In the genomic region with DNA sequence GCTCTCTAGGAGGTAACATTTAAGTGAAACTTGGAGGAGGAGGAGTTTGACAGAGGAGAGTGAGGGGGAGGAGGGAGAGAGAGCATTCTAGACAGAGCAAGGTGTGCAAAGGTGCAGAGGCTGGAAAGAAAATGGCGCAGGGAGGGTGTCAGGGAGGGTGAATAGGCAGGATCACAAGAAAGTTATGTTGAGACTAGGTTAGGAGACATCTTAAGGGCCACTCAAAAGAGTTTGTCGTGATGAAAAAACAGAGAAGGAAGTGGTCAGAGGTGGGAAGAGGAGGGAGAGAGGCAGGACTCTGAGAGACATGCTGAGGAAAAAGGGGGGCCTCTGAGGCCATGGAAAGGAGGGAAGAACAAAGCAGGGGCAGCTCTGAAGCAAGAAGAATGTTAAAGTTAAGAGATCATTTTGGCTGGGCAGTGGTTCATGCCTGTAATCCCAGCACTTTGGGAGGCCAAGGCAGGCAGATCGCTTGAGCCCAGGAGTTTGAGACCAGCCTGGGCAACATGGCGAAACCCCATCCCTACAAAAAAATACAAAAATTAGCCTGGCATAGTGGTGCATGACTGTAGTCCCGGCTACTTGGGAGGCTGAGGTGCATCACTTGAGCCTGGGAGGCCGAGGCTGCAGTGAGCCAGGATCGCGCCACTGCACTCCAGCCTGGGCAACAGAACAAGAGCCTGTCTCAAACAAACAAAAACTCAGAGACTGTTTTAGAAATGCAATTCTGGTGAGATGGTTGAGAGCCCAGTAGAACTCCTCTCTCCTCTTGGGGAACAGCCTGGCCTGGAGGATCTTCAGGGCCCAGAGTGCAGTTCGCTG, we compare ENCODE assay signal across 12 cellular contexts. TPM values are rescaled to one million over a fixed set of nuclear protein-coding genes. Genes with fewer than 3 reads are reported as not detected.
A peak's percentile ranks its signal among the peaks of the same experiment; 100 is the strongest.
DNase-seq lines count a peak whose midpoint lies in the region; ATAC-seq and TF ChIP-seq lines count a peak whose summit lies in the region.
"Had no signal": no experiment of that assay in that cellular context is flagged by ENCODE, and none has a peak within 500 bp of the region (broad histone marks: within the 10 kb centered on the region; RNA-seq: fewer than 3 reads in every experiment).

No MANE protein-coding gene starts in this region.

- peaks cover 0 to 12% (median 0%) of the 10 kb centered on the region in 11 experiments; a peak in 2 of 22 replicates for H4K20me1 ChIP-seq in BLaER1 treated with 17β-estradiol and CSF1 and Interleukin-3, amounts not matched to agents 10 nM and 100 nM
- no peaks in the 10 kb centered on the region for H4K20me1 ChIP-seq in HCT116 (ENCODE audit: insufficient read depth)

- no peak overlapping the region for H3K23ac ChIP-seq in mesendoderm (ENCODE audit: low read length)

- H3K79me1 ChIP-seq in mesendoderm (ENCODE audit: low read length): no peaks in the 10 kb centered on the region

- H2AK5ac ChIP-seq in mesendoderm (ENCODE audit: low read length): no peak overlapping the region

- no peak overlapping the region for H3K4me3 Mint-ChIP-seq in activated T-helper 1 cell treated with anti-CD3 and anti-CD28 coated beads, Interleukin-12 subunit alpha, Interleukin-12 subunit beta, Interleukin-2, Interleukin-4 antibody, amounts not matched to agents 30 ng/mL and 10 ng/mL and 1 ng/mL, durations not matched to agents 14 hours and 24 hours and 36 hours

- WGBS in mesendoderm (ENCODE audit: extremely low coverage, insufficient coverage, low lambda C conversion rate): no CpG with 5 or more reads among the region's 9 CpGs
- WGBS in adrenal gland, 4 donors: 91 to 97% (median 93%) methylated on average over 9 of the region's 9 CpGs

- H2BK5ac ChIP-seq in mesendoderm (ENCODE audit: low read length): no peak overlapping the region

- H3K79me2 ChIP-seq in HCT116 (ENCODE audit: insufficient read depth, low read length) (no peaks in the 10 kb centered on the region), mesendoderm (ENCODE audit: control insufficient read depth, insufficient read depth, low read length) (no peaks in the 10 kb centered on the region)

- H3K18ac ChIP-seq in mesendoderm (ENCODE audit: low read length): no peak overlapping the region

- TF ChIP-seq CTCF in HCT116 (IDR thresholded peaks at IDR 0.05 in 2 of 3, conservative IDR thresholded peaks at IDR 0.05 in 1 of 3; ENCODE audit: borderline replicate concordance in 1 of 3, insufficient read depth in 1 of 3, low read depth in 2 of 3, low read length in 2 of 3): no peak
- TF ChIP-seq CTCF in adrenal gland (IDR thresholded peaks at IDR 0.05): no peak

- ATAC-seq in HCT116 (no peak), HG02642 (IDR thresholded peaks at IDR 0.05; ENCODE audit: poor library complexity, unreplicated experiment) (no peak)
- ATAC-seq: right cardiac atrium had no signal

- H2BK15ac ChIP-seq in mesendoderm (replicated peaks; ENCODE audit: low read depth): no peak overlapping the region

- no peak overlapping the region for H3K27ac ChIP-seq in BLaER1 treated with 17β-estradiol and CSF1 and Interleukin-3, amounts not matched to agents 10 nM and 100 nM
- H3K27ac ChIP-seq in HCT116 (ENCODE audit: low read depth, low read length): no peak overlapping the region
- peak overlapping the region; percentile 11 for H3K27ac ChIP-seq in mesendoderm (ENCODE audit: low read depth, low read length)
- no peak overlapping the region for H3K27ac ChIP-seq in adrenal gland

- no peaks in the 10 kb centered on the region for H3K27me3 ChIP-seq in BLaER1 treated with 17β-estradiol and CSF1 and Interleukin-3, amounts not matched to agents 10 nM and 100 nM
- no peaks in the 10 kb centered on the region for H3K27me3 ChIP-seq in HCT116 (ENCODE audit: insufficient read depth, low read length)
- H3K27me3 ChIP-seq in mesendoderm (ENCODE audit: insufficient read depth, low read length, poor library complexity): no peaks in the 10 kb centered on the region
- H3K27me3 ChIP-seq in adrenal gland: no peaks in the 10 kb centered on the region

- peaks cover 13 to 52% (median 33%) of the 10 kb centered on the region in 11 experiments; a peak in 19 of 22 replicates for H3K36me3 ChIP-seq in BLaER1 treated with 17β-estradiol and CSF1 and Interleukin-3, amounts not matched to agents 10 nM and 100 nM
- H3K36me3 ChIP-seq in HCT116 (ENCODE audit: control insufficient read depth in 1 of 2, insufficient read depth in 2 of 2, low read length in 2 of 2) (no peaks in the 10 kb centered on the region), mesendoderm (ENCODE audit: control insufficient read depth, insufficient read depth, low read length) (no peaks in the 10 kb centered on the region), adrenal gland (replicated peaks in 1 of 2) (no peaks in the 10 kb centered on the region)

- intact Hi-C loops in HCT116 (cut with micrococcal nuclease): no loop called here
- intact Hi-C loops in activated T-helper 1 cell treated with anti-CD3 and anti-CD28 coated beads, Interleukin-12 subunit alpha, Interleukin-12 subunit beta, Interleukin-2, Interleukin-4 antibody, amounts not matched to agents 30 ng/mL and 10 ng/mL and 1 ng/mL, durations not matched to agents 14 hours and 24 hours and 36 hours (cut with micrococcal nuclease): no loop called here
- intact Hi-C loops in adrenal gland (cut with DNase I): no loop called here

- H3K4me1 Mint-ChIP-seq in activated T-helper 1 cell treated with anti-CD3 and anti-CD28 coated beads, Interleukin-12 subunit alpha, Interleukin-12 subunit beta, Interleukin-2, Interleukin-4 antibody, amounts not matched to agents 30 ng/mL and 10 ng/mL and 1 ng/mL, durations not matched to agents 14 hours and 24 hours and 36 hours (ENCODE audit: low read depth): peaks cover 61% of the 10 kb centered on the region

- H3K4ac ChIP-seq in mesendoderm (ENCODE audit: low read depth, low read length): no peak overlapping the region

- no peak for DNase-seq in HCT116 (ENCODE audit: low read depth, low spot score)
- DNase-seq in activated T-helper 1 cell treated with anti-CD3 and anti-CD28 coated beads, Interleukin-12 subunit alpha, Interleukin-12 subunit beta, Interleukin-2, Interleukin-4 antibody, amounts not matched to agents 30 ng/mL and 10 ng/mL and 1 ng/mL, durations not matched to agents 14 hours and 24 hours and 36 hours (ENCODE audit: low spot score): no peak
- no peak for DNase-seq in mesendoderm
- DNase-seq in SHP77 (lab: John Stamatoyannopoulos, UW): no peak
- DNase-seq in germinal center (ENCODE audit: low spot score): no peak
- DNase-seq in adrenal gland: no peak
- DNase-seq: activated T-cell treated with anti-CD3 and anti-CD28 coated beads for 4 hours, NCI-H226, right cardiac atrium had no signal

- no peak overlapping the region for H2BK120ac ChIP-seq in mesendoderm (ENCODE audit: low read depth, low read length)

- no peak for TF ChIP-seq POLR2A in HCT116 (IDR thresholded peaks at IDR 0.05; ENCODE audit: borderline replicate concordance, extremely low read depth, insufficient read depth, insufficient read length)
- no peak for TF ChIP-seq POLR2A in adrenal gland (IDR thresholded peaks at IDR 0.05)

- H3K9me3 Mint-ChIP-seq in activated T-helper 1 cell treated with anti-CD3 and anti-CD28 coated beads, Interleukin-12 subunit alpha, Interleukin-12 subunit beta, Interleukin-2, Interleukin-4 antibody, amounts not matched to agents 30 ng/mL and 10 ng/mL and 1 ng/mL, durations not matched to agents 14 hours and 24 hours and 36 hours: no peaks in the 10 kb centered on the region

- no peak overlapping the region for H4K5ac ChIP-seq in mesendoderm (ENCODE audit: low read length)

- H3K9ac ChIP-seq in BLaER1 treated with 17β-estradiol and CSF1 and Interleukin-3, amounts not matched to agents 10 nM and 100 nM: no peak overlapping the region
- 0 out of 2 replicates have a peak overlapping the region, but pooled peaks have one; percentile 6 for H3K9ac ChIP-seq in HCT116 (ENCODE audit: low read length)
- no peak overlapping the region for H3K9ac ChIP-seq in mesendoderm (ENCODE audit: low read length)

- H3K4me1 ChIP-seq in BLaER1 treated with 17β-estradiol and CSF1 and Interleukin-3, amounts not matched to agents 10 nM and 100 nM: peaks cover 0 to 38% (median 22%) of the 10 kb centered on the region in 10 experiments; a peak in 16 of 20 replicates
- H3K4me1 ChIP-seq in HCT116 (ENCODE audit: control insufficient read depth in 1 of 2, insufficient read depth in 2 of 2, low read length in 2 of 2) (peaks cover 73 to 92% of the 10 kb centered on the region in 2 experiments), mesendoderm (ENCODE audit: control insufficient read depth, low read depth, low read length) (peaks cover 3% of the 10 kb centered on the region), adrenal gland (replicated peaks in 1 of 2) (peaks cover 0 to 9% of the 10 kb centered on the region in 2 donors)

- peak overlapping the region in 6 of 11 experiments; percentile 4 to 62 (median 42); a peak in 9 of 22 replicates for H3K4me2 ChIP-seq in BLaER1 treated with 17β-estradiol and CSF1 and Interleukin-3, amounts not matched to agents 10 nM and 100 nM
- peak overlapping the region; percentile 22; the same call in 1 of the 2 replicates for H3K4me2 ChIP-seq in HCT116 (ENCODE audit: low read length)
- no peak overlapping the region for H3K4me2 ChIP-seq in mesendoderm (ENCODE audit: low read length)

- POLR2A ChIA-PET in HCT116 (lab: Charles Lee): no interaction called here

- peak overlapping the region; percentile 38 for H3K56ac ChIP-seq in mesendoderm (ENCODE audit: low read length)

- peak overlapping the region; percentile 65 for H3K27ac Mint-ChIP-seq in activated T-helper 1 cell treated with anti-CD3 and anti-CD28 coated beads, Interleukin-12 subunit alpha, Interleukin-12 subunit beta, Interleukin-2, Interleukin-4 antibody, amounts not matched to agents 30 ng/mL and 10 ng/mL and 1 ng/mL, durations not matched to agents 14 hours and 24 hours and 36 hours

- CTCF ChIA-PET in HCT116 (lab: Charles Lee): interaction anchor here (1.3 kb wide), 1 partner anchor 11 kb away, joined by 3 read pairs; no protein-coding TSS in a partner anchor

- peaks cover 18% of the 10 kb centered on the region for H3K36me3 Mint-ChIP-seq in activated T-helper 1 cell treated with anti-CD3 and anti-CD28 coated beads, Interleukin-12 subunit alpha, Interleukin-12 subunit beta, Interleukin-2, Interleukin-4 antibody, amounts not matched to agents 30 ng/mL and 10 ng/mL and 1 ng/mL, durations not matched to agents 14 hours and 24 hours and 36 hours (ENCODE audit: low read depth)

- no peaks in the 10 kb centered on the region for H3K9me2 ChIP-seq in HCT116 (ENCODE audit: insufficient read depth)

- BruUV-seq in HCT116 (replicated peaks; lab: Mats Ljungman, UMichigan): no TSS peak

- no peaks in the 10 kb centered on the region for H3K9me3 ChIP-seq in BLaER1 treated with 17β-estradiol and CSF1 and Interleukin-3, amounts not matched to agents 10 nM and 100 nM (replicated peaks in 1 of 11)
- H3K9me3 ChIP-seq in HCT116 (ENCODE audit: control insufficient read depth in 1 of 2, insufficient read depth in 1 of 2, low read depth in 1 of 2, low read length in 2 of 2) (no peaks in the 10 kb centered on the region), adrenal gland (replicated peaks in 1 of 3) (no peaks in the 10 kb centered on the region)

- no peak for TF ChIP-seq RAD21 in HCT116 (IDR thresholded peaks at IDR 0.05; ENCODE audit: low read depth)

- H3K4me3 ChIP-seq in BLaER1 treated with 17β-estradiol and CSF1 and Interleukin-3, amounts not matched to agents 10 nM and 100 nM: no peak overlapping the region
- H3K4me3 ChIP-seq in HCT116 (replicated peaks in 1 of 2; ENCODE audit: low read depth in 1 of 2, low read length in 2 of 2) (no peak overlapping the region), mesendoderm (ENCODE audit: low read length) (no peak overlapping the region), adrenal gland (no peak overlapping the region)

- H3K27me3 Mint-ChIP-seq in activated T-helper 1 cell treated with anti-CD3 and anti-CD28 coated beads, Interleukin-12 subunit alpha, Interleukin-12 subunit beta, Interleukin-2, Interleukin-4 antibody, amounts not matched to agents 30 ng/mL and 10 ng/mL and 1 ng/mL, durations not matched to agents 14 hours and 24 hours and 36 hours (ENCODE audit: insufficient read depth): no peaks in the 10 kb centered on the region

- H4K8ac ChIP-seq in mesendoderm (ENCODE audit: low read depth, low read length): no peak overlapping the region

- no peak overlapping the region for H2AFZ ChIP-seq in HCT116 (ENCODE audit: low read depth, low read length, poor library complexity, severe bottlenecking)

- RAD21 ChIA-PET in HCT116 (lab: Charles Lee; ENCODE audit: low non-redundant PET in 1 of 2, low total read pairs in 2 of 2, uncharacterized antibody in 2 of 2, unreplicated experiment in 2 of 2): no interaction called here

RNA-seq across cellular contexts. Expression of a gene that starts 23.2 kb away (rescaled TPM):
- total RNA-seq in HCT116 (2021; ENCODE audit: unreplicated experiment) (not detected), adrenal gland (not detected)
- not detected in 2 replicates for polyA plus RNA-seq in HCT116 (2012)
- total RNA-seq in activated T-helper 1 cell treated with anti-CD3 and anti-CD28 coated beads, Interleukin-12 subunit alpha, Interleukin-12 subunit beta, Interleukin-2, Interleukin-4 antibody, amounts not matched to agents 30 ng/mL and 10 ng/mL and 1 ng/mL, durations not matched to agents 14 hours and 24 hours and 36 hours: not detected in 2 replicates
- polyA plus RNA-seq in mesendoderm (2013, experiment 1 of 2): 0.03 TPM
- 0.01 TPM for polyA plus RNA-seq in mesendoderm (2013, experiment 2 of 2)
- polyA plus RNA-seq in adrenal gland: under 1 TPM in 1 of 3 donors, not detected in 2; 0.03 TPM
- total RNA-seq: right cardiac atrium, SK-MEL-5 had no signal
- polyA plus RNA-seq: right cardiac atrium had no signal

RNA-seq across cellular contexts. Expression of a gene that starts 30.8 kb away (rescaled TPM):
- total RNA-seq in HCT116 (2021; ENCODE audit: unreplicated experiment) (209 TPM), adrenal gland (100 to 1,000 TPM in 4 of 8 donors, 10 to 100 TPM in 4; 56.7 to 222 (median 108) TPM)
- 265 and 299 TPM in 2 replicates for polyA plus RNA-seq in HCT116 (2012)
- total RNA-seq in activated T-helper 1 cell treated with anti-CD3 and anti-CD28 coated beads, Interleukin-12 subunit alpha, Interleukin-12 subunit beta, Interleukin-2, Interleukin-4 antibody, amounts not matched to agents 30 ng/mL and 10 ng/mL and 1 ng/mL, durations not matched to agents 14 hours and 24 hours and 36 hours: 232 TPM in 2 replicates
- 164 TPM for polyA plus RNA-seq in mesendoderm (2013, experiment 1 of 2)
- polyA plus RNA-seq in mesendoderm (2013, experiment 2 of 2): 168 TPM
- polyA plus RNA-seq in adrenal gland: 100 to 1,000 TPM in 2 of 3 donors, 10 to 100 TPM in 1; 85.4 to 145 (median 112) TPM

RNA-seq across cellular contexts. Expression of a gene that starts 37.5 kb away (rescaled TPM):
- total RNA-seq in HCT116 (2021; ENCODE audit: unreplicated experiment) (59.6 TPM), adrenal gland (100 to 1,000 TPM in 2 of 8 donors, 10 to 100 TPM in 6; 24.8 to 141 (median 75.7) TPM)
- 57.1 and 60.2 TPM in 2 replicates for polyA plus RNA-seq in HCT116 (2012)
- total RNA-seq in activated T-helper 1 cell treated with anti-CD3 and anti-CD28 coated beads, Interleukin-12 subunit alpha, Interleukin-12 subunit beta, Interleukin-2, Interleukin-4 antibody, amounts not matched to agents 30 ng/mL and 10 ng/mL and 1 ng/mL, durations not matched to agents 14 hours and 24 hours and 36 hours: 25.0 and 27.0 TPM in 2 replicates
- 13.0 TPM for polyA plus RNA-seq in mesendoderm (2013, experiment 1 of 2)
- polyA plus RNA-seq in mesendoderm (2013, experiment 2 of 2): 12.7 TPM
- 100 to 1,000 TPM in 2 of 3 donors, 10 to 100 TPM in 1; 72.3 to 150 (median 144) TPM for polyA plus RNA-seq in adrenal gland
